Comparison of ENCODE assay signal across 19 cellular contexts in the genomic region with DNA sequence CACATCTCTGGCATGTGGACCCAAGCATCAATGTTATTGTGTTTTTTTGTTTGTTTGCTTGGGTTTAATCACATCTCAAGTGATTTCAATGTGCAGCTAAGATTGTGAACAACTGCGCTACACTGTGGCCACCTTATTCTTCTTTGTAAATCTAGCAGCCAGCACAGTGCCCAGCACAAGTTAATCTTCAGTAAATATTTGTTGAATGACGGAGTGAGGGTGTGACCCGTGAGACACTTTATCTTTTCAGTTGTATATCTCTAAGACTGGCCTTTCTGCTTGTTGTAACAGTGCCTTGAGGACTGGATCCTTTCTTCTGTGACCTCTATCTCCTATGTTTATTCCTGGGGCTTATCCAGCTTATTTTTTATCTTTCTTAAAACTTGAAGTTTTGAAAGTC. TPM values are rescaled to one million over a fixed set of nuclear protein-coding genes. Genes with fewer than 3 reads are reported as not detected.
A peak's percentile ranks its signal among the peaks of the same experiment; 100 is the strongest.
DNase-seq lines count a peak whose midpoint lies in the region; ATAC-seq, FAIRE-seq and TF ChIP-seq lines count a peak whose summit lies in the region.
"Had no signal": no experiment of that assay in that cellular context is flagged by ENCODE, and none has a peak within 500 bp of the region (broad histone marks: within the 10 kb centered on the region; RNA-seq: fewer than 3 reads in every experiment).

No MANE protein-coding gene starts in this region.

- in situ Hi-C loops in G401 (cut with HindIII; ENCODE audit: low sequenced_read_pairs): no loop called here

- ATAC-seq in HG03571 (IDR thresholded peaks at IDR 0.05; ENCODE audit: unreplicated experiment): no peak
- ATAC-seq in activated T-helper 17 cell treated with anti-CD3 and anti-CD28 coated beads, Interleukin-2, amount 50 U/mL, for 72 hours (replicated peaks): no peak
- ATAC-seq: activated CD8-positive, alpha-beta T cell treated with anti-CD3 and anti-CD28 coated beads for 36 hours had no signal

- peaks cover 63% of the 10 kb centered on the region for H3K27me3 Mint-ChIP-seq in activated T-helper 17 cell treated with anti-CD3 and anti-CD28 coated beads, Interleukin-2, amount 50 U/mL, for 72 hours

- peak; percentile 10 for TF ChIP-seq CTCF in C4-2B (conservative IDR thresholded peaks at IDR 0.05)
- TF ChIP-seq CTCF in bronchial epithelial cell (IDR thresholded peaks at IDR 0.05; ENCODE audit: insufficient read depth, low read length, severe bottlenecking): no peak

- H3K9me3 Mint-ChIP-seq in activated T-helper 17 cell treated with anti-CD3 and anti-CD28 coated beads, Interleukin-2, amount 50 U/mL, for 72 hours: no peaks in the 10 kb centered on the region
- H3K9me3 Mint-ChIP-seq: activated CD8-positive, alpha-beta T cell treated with anti-CD3 and anti-CD28 coated beads for 36 hours; nephron had no signal

- H3K4me3 Mint-ChIP-seq in activated T-helper 17 cell treated with anti-CD3 and anti-CD28 coated beads, Interleukin-2, amount 50 U/mL, for 72 hours: no peak overlapping the region
- H3K4me3 Mint-ChIP-seq: activated CD8-positive, alpha-beta T cell treated with anti-CD3 and anti-CD28 coated beads for 36 hours; nephron had no signal

- H3K36me3 Mint-ChIP-seq in activated T-helper 17 cell treated with anti-CD3 and anti-CD28 coated beads, Interleukin-2, amount 50 U/mL, for 72 hours (ENCODE audit: low read depth): no peaks in the 10 kb centered on the region

- no peak overlapping the region for H3K27ac Mint-ChIP-seq in activated T-helper 17 cell treated with anti-CD3 and anti-CD28 coated beads, Interleukin-2, amount 50 U/mL, for 72 hours
- H3K27ac Mint-ChIP-seq: activated CD8-positive, alpha-beta T cell treated with anti-CD3 and anti-CD28 coated beads for 36 hours; nephron had no signal

- peak overlapping the region; percentile 61; the same call in 1 of the 2 replicates for H3K27ac ChIP-seq in C4-2B
- H3K27ac ChIP-seq: vagina had no signal

- H3K4me1 Mint-ChIP-seq in activated T-helper 17 cell treated with anti-CD3 and anti-CD28 coated beads, Interleukin-2, amount 50 U/mL, for 72 hours: no peaks in the 10 kb centered on the region

- H3K36me3 ChIP-seq in bronchial epithelial cell (ENCODE audit: control insufficient read depth, insufficient read depth, low read length): no peaks in the 10 kb centered on the region
- H3K36me3 ChIP-seq: stomach, vagina had no signal

- no peak overlapping the region for H3K4me3 ChIP-seq in bronchial epithelial cell (ENCODE audit: low read depth, low read length)
- H3K4me3 ChIP-seq: lung, stomach, vagina had no signal

- no peak for FAIRE-seq in bronchial epithelial cell (lab: Jason Lieb, UNC)
- FAIRE-seq: GM12892 had no signal

- DNase-seq in HuH-7 (ENCODE audit: low spot score): peak; percentile 61
- peak; percentile 91 for DNase-seq in bronchial epithelial cell (ENCODE audit: low read depth)
- DNase-seq in mucosa of gallbladder (ENCODE audit: low spot score): peak; percentile 53
- DNase-seq in G401 (ENCODE audit: low spot score): no peak
- DNase-seq in stimulated activated CD4-positive, alpha-beta T cell treated with anti-CD3 and anti-CD28 coated beads, Interleukin-15, amount 100 ng/mL, for 24 hours: no peak
- DNase-seq: activated CD8-positive, alpha-beta T cell treated with anti-CD3 and anti-CD28 coated beads for 36 hours; central memory CD4-positive, alpha-beta T cell; effector CD8-positive, alpha-beta T cell; GF-D8; NCI-H2107; NCI-H82; stomach had no signal

- no peaks in the 10 kb centered on the region for H3K27me3 ChIP-seq in bronchial epithelial cell (ENCODE audit: control insufficient read depth, insufficient read depth, low read length)
- H3K27me3 ChIP-seq: vagina had no signal

RNA-seq across cellular contexts. Expression of gene AMOTL1, which starts 21.4 kb away (rescaled TPM):
- total RNA-seq in bronchial epithelial cell (62.1 and 64.8 TPM in 2 replicates), mucosa of gallbladder (54.3 TPM)
- 33.0 and 45.9 TPM in 2 replicates for total RNA-seq in G401 (2014; rRNA removed; shearing (Covaris generic))
- under 1 TPM; 0.06 to 0.34 TPM for total RNA-seq in activated T-helper 17 cell treated with anti-CD3 and anti-CD28 coated beads, Interleukin-2, amount 50 U/mL, for 72 hours

Comparison
In these comparisons a context has a peak if more than half of its experiments do, and no peak if none do; other contexts are left out.
1. DNase-seq: peak in HuH-7 (single experiment), bronchial epithelial cell (single experiment) and mucosa of gallbladder (single experiment); none in G401 (single experiment) and stimulated activated CD4-positive, alpha-beta T cell treated with anti-CD3 and anti-CD28 coated beads, Interleukin-15, amount 100 ng/mL, for 24 hours (single experiment).
2. RNA of gene AMOTL1, which starts 21.4 kb away (total RNA-seq): 62.1 to 64.8 TPM in bronchial epithelial cell, 54.3 TPM in mucosa of gallbladder (single experiment) and 33.0 to 45.9 TPM in G401; 0.06 to 0.34 TPM in activated T-helper 17 cell treated with anti-CD3 and anti-CD28 coated beads, Interleukin-2, amount 50 U/mL, for 72 hours; every median in the first group is over 10 times any median in the second.